ENCODE assay signal across 18 cellular contexts in the genomic region with DNA sequence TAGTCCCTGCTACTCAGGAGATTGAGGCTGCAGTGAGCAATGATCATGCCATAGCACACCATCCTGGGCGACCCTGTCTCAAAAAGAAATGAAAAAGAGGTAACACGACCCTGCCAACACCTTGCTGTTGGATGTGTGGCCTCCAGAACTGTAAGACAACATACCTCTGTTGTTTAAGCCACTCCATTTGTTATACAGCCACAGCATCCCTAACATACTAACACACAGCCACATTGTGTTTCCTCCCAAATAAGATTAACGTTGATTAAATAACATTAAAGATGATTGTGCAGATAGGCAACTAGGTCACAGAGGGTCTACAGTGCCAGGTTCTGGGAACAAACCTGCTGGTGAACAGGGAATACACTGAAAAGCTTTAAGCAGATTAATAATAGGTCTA.
"Had no signal": no experiment of that assay in that cellular context is flagged by ENCODE, and none has a peak within 500 bp of the region (broad histone marks: within the 10 kb centered on the region; RNA-seq: fewer than 3 reads in every experiment).

No MANE protein-coding gene starts in this region.

- H3K27ac ChIP-seq: cardiac muscle cell, epithelial cell of prostate, pancreas, thyroid gland had no signal

- H3K27me3 Mint-ChIP-seq: activated CD4-positive, alpha-beta T cell treated with anti-CD3 and anti-CD28 coated beads for 36 hours; activated naive CD8-positive, alpha-beta T cell treated with anti-CD3 and anti-CD28 coated beads for 36 hours; effector memory CD8-positive, alpha-beta T cell had no signal

- H3K9me3 Mint-ChIP-seq: activated naive CD8-positive, alpha-beta T cell treated with anti-CD3 and anti-CD28 coated beads for 36 hours; effector memory CD8-positive, alpha-beta T cell had no signal

- H3K4me3 ChIP-seq: cardiac muscle cell, lung, pancreas, thyroid gland had no signal

- H3K27ac Mint-ChIP-seq: activated CD4-positive, alpha-beta T cell treated with anti-CD3 and anti-CD28 coated beads for 36 hours; activated naive CD8-positive, alpha-beta T cell treated with anti-CD3 and anti-CD28 coated beads for 36 hours; effector memory CD8-positive, alpha-beta T cell had no signal

- H3K4me3 Mint-ChIP-seq: activated CD4-positive, alpha-beta T cell treated with anti-CD3 and anti-CD28 coated beads for 36 hours; activated naive CD8-positive, alpha-beta T cell treated with anti-CD3 and anti-CD28 coated beads for 36 hours; effector memory CD8-positive, alpha-beta T cell had no signal

- ATAC-seq: effector memory CD8-positive, alpha-beta T cell; pancreas; sciatic nerve had no signal

- H3K9me3 ChIP-seq: pancreas, thyroid gland had no signal

- DNase-seq: activated CD4-positive, alpha-beta T cell treated with anti-CD3 and anti-CD28 coated beads, Interleukin-2, amount 50 U/mL, for 48 hours; activated naive CD4-positive, alpha-beta T cell; activated naive CD8-positive, alpha-beta T cell treated with anti-CD3 and anti-CD28 coated beads for 36 hours; amniotic stem cell; effector memory CD8-positive, alpha-beta T cell; hypothalamus; midbrain; pancreas; stimulated activated CD4-positive, alpha-beta T cell treated with anti-CD3 and anti-CD28 coated beads, Interleukin-4, amount 100 ng/mL, for 24 hours; stimulated activated naive CD4-positive, alpha-beta T cell; SW 1271; thyroid gland had no signal

- FAIRE-seq: keratinocyte, pancreas had no signal

- H3K27me3 ChIP-seq: cardiac muscle cell, pancreas, thyroid gland had no signal

- H3K36me3 ChIP-seq: pancreas, thyroid gland had no signal
